In the genomic region with DNA sequence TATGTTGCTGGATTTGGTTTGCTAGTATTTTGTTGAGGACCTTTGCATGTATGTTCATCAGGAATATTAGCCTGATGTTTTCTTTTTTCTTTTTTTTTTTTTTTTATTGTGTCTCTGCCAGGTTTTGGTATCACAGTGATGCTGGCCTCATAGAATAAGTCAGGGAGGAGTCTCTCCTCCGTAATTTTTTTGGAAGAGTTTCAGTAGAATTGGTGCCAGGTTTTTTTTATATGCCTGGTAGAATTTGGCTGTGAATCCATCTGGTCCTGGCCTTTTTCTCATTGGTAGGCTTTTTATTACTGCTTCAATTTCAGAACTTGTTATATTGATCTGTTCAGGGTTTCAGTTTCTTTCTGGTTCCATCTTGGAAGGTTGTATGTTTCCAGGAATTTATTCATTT, we compare ENCODE assay signal across 25 cellular contexts.
DNase-seq lines count a peak whose midpoint lies in the region; ATAC-seq and TF ChIP-seq lines count a peak whose summit lies in the region.
"Had no signal": no experiment of that assay in that cellular context is flagged by ENCODE, and none has a peak within 500 bp of the region (broad histone marks: within the 10 kb centered on the region; RNA-seq: fewer than 3 reads in every experiment).

No MANE protein-coding gene starts in this region.

- H3K4me3 ChIP-seq in smooth muscle cell, result no peak overlapping the region
- H3K4me3 ChIP-seq: GM12878, GM23248, PC-9, SJSA1 had no signal

- H3K9ac ChIP-seq in smooth muscle cell (ENCODE audit: low read depth), result no peak overlapping the region
- H3K9ac ChIP-seq: GM23248 had no signal

- no peaks in the 10 kb centered on the region for H3K4me1 ChIP-seq in smooth muscle cell (ENCODE audit: low read depth)
- H3K4me1 ChIP-seq: SJSA1 had no signal

- no peaks in the 10 kb centered on the region for H3F3A ChIP-seq in smooth muscle cell (ENCODE audit: low read depth)

- no peak overlapping the region for H3K4me2 ChIP-seq in smooth muscle cell
- H3K4me2 ChIP-seq: PC-9 had no signal

- H3K27me3 ChIP-seq in smooth muscle cell (ENCODE audit: low read depth), result no peaks in the 10 kb centered on the region
- H3K27me3 ChIP-seq: SJSA1 had no signal

- no peaks in the 10 kb centered on the region for H4K20me1 ChIP-seq in smooth muscle cell (ENCODE audit: low read depth)

- peak; percentile 19 for DNase-seq in NCI-H2196 (lab: John Stamatoyannopoulos, UW; ENCODE audit: unreplicated experiment)
- DNase-seq in NCI-H2196 treated with DMSO at 0.1 percent for 48 hours (lab: John Stamatoyannopoulos, UW; ENCODE audit: unreplicated experiment), result no peak
- DNase-seq in NCI-H1694 (lab: John Stamatoyannopoulos, UW), result peak; percentile 27
- peak; percentile 2 for DNase-seq in stromal cell of bone marrow (ENCODE audit: low read depth)
- no peak for DNase-seq in smooth muscle cell (lab: John Stamatoyannopoulos, UW; ENCODE audit: unreplicated experiment)
- no peak for DNase-seq in activated CD4-positive, alpha-beta T cell treated with anti-CD3 and anti-CD28 coated beads for 36 hours
- DNase-seq in progenitor cell of endocrine pancreas (ENCODE audit: low spot score, unreplicated experiment), result no peak
- DNase-seq: 8988T, ACHN, GDM1, GM23248, H9, IMR-90, KG1, MM.1S, NCI-H1417 treated with DMSO at 0.1 percent for 48 hours, NCI-H187 treated with DMSO at 0.1 percent for 48 hours, NCI-H345, NCI-H524 treated with DMSO at 0.1 percent for 48 hours, NCI-H774, PC-9, Right ventricle myocardium superior had no signal

- CTCF ChIA-PET in activated CD4-positive, alpha-beta T cell treated with anti-CD3 and anti-CD28 coated beads for 36 hours (lab: Charles Lee), result no interaction called here

- peaks cover 5% of the 10 kb centered on the region for H3K9me3 Mint-ChIP-seq in activated CD4-positive, alpha-beta T cell treated with anti-CD3 and anti-CD28 coated beads for 36 hours (ENCODE audit: low read depth)
- peaks cover 26% of the 10 kb centered on the region for H3K9me3 Mint-ChIP-seq in progenitor cell of endocrine pancreas (ENCODE audit: low read depth)

- H2AFZ ChIP-seq in smooth muscle cell (ENCODE audit: low read depth), result no peak overlapping the region
- H2AFZ ChIP-seq: GM23248, PC-9 had no signal

- peaks cover 21% of the 10 kb centered on the region for H3K36me3 ChIP-seq in smooth muscle cell (ENCODE audit: low read depth)
- H3K36me3 ChIP-seq: SJSA1 had no signal

- no peak overlapping the region for H3K27ac Mint-ChIP-seq in activated CD4-positive, alpha-beta T cell treated with anti-CD3 and anti-CD28 coated beads for 36 hours
- H3K27ac Mint-ChIP-seq in progenitor cell of endocrine pancreas, result no peak overlapping the region
- H3K27ac Mint-ChIP-seq: H9 had no signal

- H3K79me2 ChIP-seq in smooth muscle cell (ENCODE audit: low read depth), result no peaks in the 10 kb centered on the region

- POLR2A ChIA-PET in activated CD4-positive, alpha-beta T cell treated with anti-CD3 and anti-CD28 coated beads for 36 hours (lab: Charles Lee), result no interaction called here

- H3K9me3 ChIP-seq in smooth muscle cell (replicated peaks; ENCODE audit: low read depth), result no peaks in the 10 kb centered on the region
- H3K9me3 ChIP-seq: SJSA1 had no signal

- intact Hi-C loops in activated CD4-positive, alpha-beta T cell treated with anti-CD3 and anti-CD28 coated beads for 36 hours (cut with DNase I, micrococcal nuclease), result no loop called here

- WGBS in smooth muscle cell (ENCODE audit: low lambda C conversion rate), result 95% methylated on average over 1 of the region's 1 CpG

- H3K4me3 Mint-ChIP-seq in activated CD4-positive, alpha-beta T cell treated with anti-CD3 and anti-CD28 coated beads for 36 hours, result no peak overlapping the region
- H3K4me3 Mint-ChIP-seq in progenitor cell of endocrine pancreas (ENCODE audit: low read depth), result no peak overlapping the region
- H3K4me3 Mint-ChIP-seq: H9 had no signal

- no peak for TF ChIP-seq CTCF in VCaP (conservative IDR thresholded peaks at IDR 0.05)
- no peak for TF ChIP-seq CTCF in smooth muscle cell (IDR thresholded peaks at IDR 0.05; ENCODE audit: borderline replicate concordance, insufficient read depth, poor library complexity, severe bottlenecking)
- no peak for TF ChIP-seq CTCF in progenitor cell of endocrine pancreas (IDR thresholded peaks at IDR 0.05; ENCODE audit: unreplicated experiment)

- no peaks in the 10 kb centered on the region for H3K27me3 Mint-ChIP-seq in activated CD4-positive, alpha-beta T cell treated with anti-CD3 and anti-CD28 coated beads for 36 hours
- no peaks in the 10 kb centered on the region for H3K27me3 Mint-ChIP-seq in progenitor cell of endocrine pancreas

- ATAC-seq in activated CD4-positive, alpha-beta T cell treated with anti-CD3 and anti-CD28 coated beads for 36 hours, result no peak
- ATAC-seq: GM12878 had no signal

- peaks cover 43% of the 10 kb centered on the region for H3K36me3 Mint-ChIP-seq in activated CD4-positive, alpha-beta T cell treated with anti-CD3 and anti-CD28 coated beads for 36 hours (ENCODE audit: low read depth)
- peaks cover 37% of the 10 kb centered on the region for H3K36me3 Mint-ChIP-seq in progenitor cell of endocrine pancreas (ENCODE audit: insufficient read depth)

- H3K4me1 Mint-ChIP-seq in activated CD4-positive, alpha-beta T cell treated with anti-CD3 and anti-CD28 coated beads for 36 hours, result no peaks in the 10 kb centered on the region
- H3K4me1 Mint-ChIP-seq in progenitor cell of endocrine pancreas (ENCODE audit: low read depth), result peaks cover 2% of the 10 kb centered on the region

- peak overlapping the region; percentile 45 for H3K27ac ChIP-seq in VCaP
- no peak overlapping the region for H3K27ac ChIP-seq in smooth muscle cell (ENCODE audit: low read depth)
- H3K27ac ChIP-seq: GM23248, PC-9, SJSA1 had no signal

Comparison
In these comparisons a context has a peak if more than half of its experiments do, and no peak if none do; other contexts are left out.
1. DNase-seq: peak in NCI-H2196 (single experiment), NCI-H1694 (single experiment) and stromal cell of bone marrow (single experiment); none in NCI-H2196 treated with DMSO at 0.1 percent for 48 hours (single experiment), smooth muscle cell (single experiment), activated CD4-positive, alpha-beta T cell treated with anti-CD3 and anti-CD28 coated beads for 36 hours (single experiment) and progenitor cell of endocrine pancreas (single experiment).